Comparison of ENCODE assay signal across 8 cellular contexts in the genomic region with DNA sequence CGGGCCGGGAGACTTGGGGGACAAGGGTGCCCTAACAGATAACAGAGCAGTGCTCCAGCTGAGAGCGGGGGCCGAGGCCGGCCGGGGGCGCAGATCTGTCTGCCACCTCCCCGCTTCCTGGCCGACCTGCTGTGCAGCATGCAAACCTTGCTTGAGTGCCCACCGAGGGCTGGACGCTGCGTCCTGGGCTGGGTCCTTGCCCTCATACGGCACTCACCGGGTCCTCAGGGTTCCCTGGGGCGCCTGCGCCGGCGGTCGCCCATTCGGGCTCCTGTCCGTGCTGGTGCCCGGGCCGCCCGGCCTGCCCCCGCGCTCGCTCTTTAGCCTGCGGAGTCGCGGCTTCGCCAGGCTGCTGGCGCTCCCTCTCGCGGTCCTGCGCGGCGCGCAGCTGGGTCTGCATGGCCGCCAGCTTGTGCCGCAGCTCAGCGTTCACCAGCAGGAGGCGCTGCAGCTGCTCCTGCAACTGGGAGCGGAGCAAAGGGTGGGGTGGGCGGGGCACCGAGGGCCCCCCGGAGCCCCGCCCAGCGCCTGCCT. TPM values are rescaled to one million over a fixed set of nuclear protein-coding genes. Genes with fewer than 3 reads are reported as not detected.
DNase-seq lines count a peak whose midpoint lies in the region; ATAC-seq and TF ChIP-seq lines count a peak whose summit lies in the region.

No MANE protein-coding gene starts in this region.

- peaks cover 29% of the 10 kb centered on the region for H3K36me3 Mint-ChIP-seq in endodermal cell (ENCODE audit: low read depth)

- peaks cover 26% of the 10 kb centered on the region for H3K27me3 Mint-ChIP-seq in endodermal cell (ENCODE audit: insufficient read depth)

- H3K9ac ChIP-seq in endodermal cell (ENCODE audit: extremely low read depth, low read length, poor library complexity, severe bottlenecking), result no peak overlapping the region

- H3K4me1 ChIP-seq in endodermal cell (ENCODE audit: control insufficient read depth, insufficient read depth, low read length) (no peaks in the 10 kb centered on the region), mononuclear cell (ENCODE audit: insufficient read depth, low read length) (peaks cover 61% of the 10 kb centered on the region)

- H3K27me3 ChIP-seq in endodermal cell (ENCODE audit: control insufficient read depth, insufficient read depth, low read length, poor library complexity, severe bottlenecking) (peaks cover 15% of the 10 kb centered on the region), mononuclear cell (ENCODE audit: insufficient read depth, low read length) (no peaks in the 10 kb centered on the region)

- no peak overlapping the region for H3K4me3 ChIP-seq in endodermal cell (ENCODE audit: low read length)
- peak overlapping the region; percentile 42 for H3K4me3 ChIP-seq in mononuclear cell (ENCODE audit: low read length)

- peaks cover 18% of the 10 kb centered on the region for H3K4me1 Mint-ChIP-seq in endodermal cell

- peak; percentile 80 for TF ChIP-seq CTCF in endodermal cell (conservative IDR thresholded peaks at IDR 0.05)

- no peak overlapping the region for H3K27ac Mint-ChIP-seq in endodermal cell

- WGBS in endodermal cell (ENCODE audit: insufficient coverage in 1 of 2, insufficient read length in 1 of 2), 2 experiments, result 4 to 10% methylated on average over 13 to 48 of the region's 48 CpGs

- H3K9me3 Mint-ChIP-seq in endodermal cell, result no peaks in the 10 kb centered on the region

- H3K9me3 ChIP-seq in endodermal cell (ENCODE audit: control insufficient read depth, low read length), result no peaks in the 10 kb centered on the region
- H3K9me3 ChIP-seq in mononuclear cell (ENCODE audit: low read depth, low read length), result no peaks in the 10 kb centered on the region

- peak overlapping the region; percentile 52 for H3K4me3 Mint-ChIP-seq in endodermal cell

- no peak overlapping the region for H3K27ac ChIP-seq in endodermal cell (ENCODE audit: low read depth, low read length)

- DNase-seq in AG20443 (ENCODE audit: low spot score) (peak; percentile 99), NCI-H82 treated with DMSO at 0.1 percent for 48 hours (lab: John Stamatoyannopoulos, UW; ENCODE audit: unreplicated experiment) (peak; percentile 67), endodermal cell (peak; percentile 99)
- DNase-seq in activated CD8-positive, alpha-beta memory T cell treated with anti-CD3 and anti-CD28 coated beads, Interleukin-2, amount 50 U/mL, for 1 hour (ENCODE audit: extremely low read depth), result peak; percentile 67
- DNase-seq in stimulated activated CD8-positive, alpha-beta memory T cell treated with anti-CD3 and anti-CD28 coated beads, Interleukin-2, amount 100 ng/mL, for 1 hour (ENCODE audit: low read depth in 2 of 2), result peak; percentile 89 to 90

- ATAC-seq in GM18909 (IDR thresholded peaks at IDR 0.05; ENCODE audit: poor library complexity, unreplicated experiment), result peak; percentile 58
- ATAC-seq in HG03175 (IDR thresholded peaks at IDR 0.05; ENCODE audit: unreplicated experiment), result peak; percentile 64

- H3K36me3 ChIP-seq in endodermal cell (ENCODE audit: control insufficient read depth, insufficient read depth, low read length), result peaks cover 31% of the 10 kb centered on the region

RNA-seq across cellular contexts. Expression of gene RILP, which starts 1.0 kb away (rescaled TPM):
- 1 to 10 TPM; 1.1 to 3.1 TPM for total RNA-seq in endodermal cell
- polyA plus RNA-seq in endodermal cell (2013, experiment 1 of 2), result 3.6 TPM
- 2.6 TPM for polyA plus RNA-seq in endodermal cell (2013, experiment 2 of 2)
- total RNA-seq in mononuclear cell, result 6.7 TPM

RNA-seq across cellular contexts. Expression of gene SCARF1, which starts 3.1 kb away (rescaled TPM):
- total RNA-seq in endodermal cell (under 1 TPM; 0.75 to 0.89 TPM), mononuclear cell (4.6 TPM)
- 0.96 TPM for polyA plus RNA-seq in endodermal cell (2013, experiment 1 of 2)
- polyA plus RNA-seq in endodermal cell (2013, experiment 2 of 2), result 1.2 TPM

RNA-seq across cellular contexts. Expression of gene SLC43A2, which starts 20.0 kb away (rescaled TPM):
- 10 to 100 TPM; 14.0 to 18.6 TPM for total RNA-seq in endodermal cell
- polyA plus RNA-seq in endodermal cell (2013, experiment 1 of 2), result 11.6 TPM
- 10.1 TPM for polyA plus RNA-seq in endodermal cell (2013, experiment 2 of 2)
- 88.4 TPM for total RNA-seq in mononuclear cell

RNA-seq across cellular contexts. Expression of gene PRPF8, which starts 36.0 kb away (rescaled TPM):
- total RNA-seq in endodermal cell (100 to 1,000 TPM; 298 to 375 TPM), mononuclear cell (186 TPM)
- polyA plus RNA-seq in endodermal cell (2013, experiment 1 of 2), result 230 TPM
- 223 TPM for polyA plus RNA-seq in endodermal cell (2013, experiment 2 of 2)
